Comparison of ENCODE assay signal across 10 cellular contexts in the genomic region with DNA sequence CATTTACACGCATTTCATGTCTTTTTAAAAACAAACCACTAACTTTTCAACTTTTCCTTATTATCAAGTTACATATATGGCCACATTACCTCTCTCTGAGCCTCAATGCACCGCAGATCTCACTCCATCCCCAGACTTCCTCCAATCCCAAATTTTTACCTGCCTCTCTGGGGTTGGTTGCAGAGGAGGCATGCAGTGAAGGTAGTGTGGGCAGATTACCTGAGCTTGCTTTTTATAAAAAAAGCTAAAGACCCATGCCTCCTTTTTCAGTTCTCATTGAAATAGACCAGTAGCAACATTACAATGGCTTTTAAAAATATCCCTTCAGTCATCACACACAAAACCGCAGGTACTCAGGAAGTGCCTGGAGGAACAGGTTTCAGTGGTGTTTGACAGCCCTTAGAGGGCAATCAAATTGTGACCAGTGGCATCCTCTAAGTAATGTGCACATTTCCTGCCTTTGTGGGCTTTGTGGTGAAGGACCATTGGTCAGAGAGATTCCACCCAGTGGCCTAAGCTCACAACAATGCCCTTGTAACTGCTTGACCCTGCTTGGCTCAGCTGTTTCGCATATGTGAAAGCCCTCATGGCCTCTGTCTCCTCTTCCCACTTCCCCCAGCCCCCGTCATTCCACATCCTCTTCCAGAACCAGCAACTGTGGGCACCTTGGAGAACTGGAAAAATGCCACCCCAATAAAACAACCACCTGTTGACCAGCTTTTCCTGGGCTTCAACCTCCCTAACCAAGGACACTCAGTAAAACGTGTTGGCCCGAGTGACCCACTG.
DNase-seq lines count a peak whose midpoint lies in the region; ATAC-seq and TF ChIP-seq lines count a peak whose summit lies in the region.
"Had no signal": no experiment of that assay in that cellular context is flagged by ENCODE, and none has a peak within 500 bp of the region (broad histone marks: within the 10 kb centered on the region; RNA-seq: fewer than 3 reads in every experiment).

No MANE protein-coding gene starts in this region.

- no peaks in the 10 kb centered on the region for H3K27me3 Mint-ChIP-seq in nephron (ENCODE audit: low read depth)

- no peaks in the 10 kb centered on the region for H3K36me3 Mint-ChIP-seq in nephron (ENCODE audit: low read depth)

- H3K9me3 Mint-ChIP-seq in nephron, result peaks cover 8% of the 10 kb centered on the region

- peaks cover 29% of the 10 kb centered on the region for H3K4me1 Mint-ChIP-seq in nephron

- peak; percentile 18 for DNase-seq in activated CD4-positive, alpha-beta T cell treated with anti-CD3 and anti-CD28 coated beads for 48 hours
- DNase-seq in activated CD4-positive, alpha-beta T cell treated with anti-CD3 and anti-CD28 coated beads, Interleukin-2, amount 50 U/mL, for 1 hour, result no peak
- peak; percentile 89 for DNase-seq in RPMI8226
- no peak for DNase-seq in NCI-H2171 treated with DMSO at 0.1 percent for 48 hours (lab: John Stamatoyannopoulos, UW)
- DNase-seq in SHP77 treated with DMSO at 0.1 percent for 48 hours (lab: John Stamatoyannopoulos, UW), result no peak
- DNase-seq: activated B cell treated with CpG ODN at 0.5 μM for 24 hours had no signal

- H3K27ac Mint-ChIP-seq in nephron, result peak overlapping the region; percentile 53 to 64 (median 61)
- H3K27ac Mint-ChIP-seq: activated B cell treated with CpG ODN at 0.5 μM for 24 hours, B cell had no signal

- no peak for TF ChIP-seq CTCF in nephron (IDR thresholded peaks at IDR 0.05; ENCODE audit: unreplicated experiment in 3 of 3)

- ATAC-seq in HG02981 (IDR thresholded peaks at IDR 0.05; ENCODE audit: unreplicated experiment), result peak; percentile 84
- ATAC-seq in SK-N-SH treated with all-trans-retinoic acid at 6 μM for 48 hours, result no peak

- no peak overlapping the region for H3K4me3 Mint-ChIP-seq in nephron
- H3K4me3 Mint-ChIP-seq: activated B cell treated with CpG ODN at 0.5 μM for 24 hours, B cell had no signal

TF ChIP-seq in SK-N-SH treated with all-trans-retinoic acid at 6 μM for 48 hours, 23 proteins besides CTCF, POLR2A, EP300 and RAD21:
- TF ChIP-seq TOX (CRISPR knock-in tag; IDR thresholded peaks at IDR 0.05; ENCODE audit: borderline replicate concordance), result no peak
- no peak for TF ChIP-seq ZNF565 (CRISPR knock-in tag; conservative IDR thresholded peaks at IDR 0.05; ENCODE audit: low read depth)
- no peak for TF ChIP-seq PPARA (CRISPR knock-in tag; IDR thresholded peaks at IDR 0.05; ENCODE audit: borderline replicate concordance)
- TF ChIP-seq CSDC2 (CRISPR knock-in tag; IDR thresholded peaks at IDR 0.05), result no peak
- TF ChIP-seq ZFP3 (CRISPR knock-in tag; IDR thresholded peaks at IDR 0.05), result no peak
- TF ChIP-seq OSR1 (CRISPR knock-in tag; IDR thresholded peaks at IDR 0.05), result no peak
- no peak for TF ChIP-seq ZNF8 (CRISPR knock-in tag; IDR thresholded peaks at IDR 0.05)
- no peak for TF ChIP-seq ZC3H10 (CRISPR knock-in tag; IDR thresholded peaks at IDR 0.05)
- TF ChIP-seq, protein P1, sequence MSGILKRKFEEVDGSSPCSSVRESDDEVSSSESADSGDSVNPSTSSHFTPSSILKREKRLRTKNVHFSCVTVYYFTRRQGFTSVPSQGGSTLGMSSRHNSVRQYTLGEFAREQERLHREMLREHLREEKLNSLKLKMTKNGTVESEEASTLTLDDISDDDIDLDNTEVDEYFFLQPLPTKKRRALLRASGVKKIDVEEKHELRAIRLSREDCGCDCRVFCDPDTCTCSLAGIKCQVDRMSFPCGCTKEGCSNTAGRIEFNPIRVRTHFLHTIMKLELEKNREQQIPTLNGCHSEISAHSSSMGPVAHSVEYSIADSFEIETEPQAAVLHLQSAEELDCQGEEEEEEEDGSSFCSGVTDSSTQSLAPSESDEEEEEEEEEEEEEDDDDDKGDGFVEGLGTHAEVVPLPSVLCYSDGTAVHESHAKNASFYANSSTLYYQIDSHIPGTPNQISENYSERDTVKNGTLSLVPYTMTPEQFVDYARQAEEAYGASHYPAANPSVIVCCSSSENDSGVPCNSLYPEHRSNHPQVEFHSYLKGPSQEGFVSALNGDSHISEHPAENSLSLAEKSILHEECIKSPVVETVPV (CRISPR knock-in tag; IDR thresholded peaks at IDR 0.05), result no peak
- no peak for TF ChIP-seq SNAI2 (CRISPR knock-in tag; IDR thresholded peaks at IDR 0.05)
- TF ChIP-seq ISL1 (CRISPR knock-in tag; IDR thresholded peaks at IDR 0.05), result no peak
TF ChIP-seq in SK-N-SH treated with all-trans-retinoic acid at 6 μM for 48 hours: peak in this region for 0.

Comparison
In these comparisons a context has a peak if more than half of its experiments do, and no peak if none do; other contexts are left out.
1. DNase-seq: peak in activated CD4-positive, alpha-beta T cell treated with anti-CD3 and anti-CD28 coated beads for 48 hours (single experiment) and RPMI8226 (single experiment); none in activated CD4-positive, alpha-beta T cell treated with anti-CD3 and anti-CD28 coated beads, Interleukin-2, amount 50 U/mL, for 1 hour (single experiment), NCI-H2171 treated with DMSO at 0.1 percent for 48 hours (single experiment) and SHP77 treated with DMSO at 0.1 percent for 48 hours (single experiment).